Comparison of ENCODE assay signal across 25 cellular contexts in genomic region chr4:37279894-37280592, GRCh38. TPM values are rescaled to one million over a fixed set of nuclear protein-coding genes. Genes with fewer than 3 reads are reported as not detected.
DNase-seq lines count a peak whose midpoint lies in the region; ATAC-seq and TF ChIP-seq lines count a peak whose summit lies in the region.
"Had no signal": no experiment of that assay in that cellular context is flagged by ENCODE, and none has a peak within 500 bp of the region (broad histone marks: within the 10 kb centered on the region; RNA-seq: fewer than 3 reads in every experiment).

No MANE protein-coding gene starts in this region.

- dilution Hi-C loops in mammary epithelial cell (cut with HindIII; ENCODE audit: low sequenced_read_pairs), result no loop called here

- no peak for TF ChIP-seq CTCF in PC-3 (conservative IDR thresholded peaks at IDR 0.05; ENCODE audit: low read depth, low read length)
- no peak for TF ChIP-seq CTCF in mammary epithelial cell (conservative IDR thresholded peaks at IDR 0.05 in 1 of 2, IDR thresholded peaks at IDR 0.05 in 1 of 2; ENCODE audit: extremely low read depth in 1 of 2, insufficient read depth in 1 of 2, low read depth in 1 of 2, low read length in 2 of 2)

- no peaks in the 10 kb centered on the region for H3K36me3 ChIP-seq in PC-3 (ENCODE audit: low read depth, low read length)
- H3K36me3 ChIP-seq in mammary epithelial cell (ENCODE audit: insufficient read depth, low read length), result no peaks in the 10 kb centered on the region
- H3K36me3 ChIP-seq in effector memory CD4-positive, alpha-beta T cell (ENCODE audit: control insufficient read depth, insufficient read depth, low read length), result no peaks in the 10 kb centered on the region
- H3K36me3 ChIP-seq: prostate gland, upper lobe of left lung had no signal

- no peaks in the 10 kb centered on the region for H3K27me3 Mint-ChIP-seq in activated T-cell treated with anti-CD3 and anti-CD28 coated beads, Interleukin-2, amount 50 U/mL, for 24 hours
- H3K27me3 Mint-ChIP-seq: effector memory CD8-positive, alpha-beta T cell; stimulated activated memory B cell treated with anti-CD40 and anti-IgM and Interleukin-4, amounts not matched to agents 10 μg/mL and 1 μg/mL and 100 μg/mL, for 72 hours had no signal

- H3K9ac ChIP-seq in PC-3 (ENCODE audit: low read length), result no peak overlapping the region
- H3K9ac ChIP-seq in mammary epithelial cell (ENCODE audit: insufficient read depth, low read length), result no peak overlapping the region

- H3K27me3 ChIP-seq in PC-3 (ENCODE audit: low read length) (peaks cover 8% of the 10 kb centered on the region; the same call in 1 of the 2 replicates), mammary epithelial cell (ENCODE audit: insufficient read depth, low read length) (no peaks in the 10 kb centered on the region)
- no peaks in the 10 kb centered on the region for H3K27me3 ChIP-seq in effector memory CD4-positive, alpha-beta T cell (replicated peaks; ENCODE audit: control insufficient read depth, insufficient read depth, low read length, poor library complexity, severe bottlenecking)
- H3K27me3 ChIP-seq: upper lobe of left lung had no signal

- peak; percentile 71 for ATAC-seq in PC-3
- ATAC-seq: effector memory CD8-positive, alpha-beta T cell; left colon; stimulated activated memory B cell treated with anti-CD40 and anti-IgM and Interleukin-4, amounts not matched to agents 10 μg/mL and 1 μg/mL and 100 μg/mL, for 72 hours had no signal

- no peaks in the 10 kb centered on the region for H3K79me2 ChIP-seq in PC-3 (ENCODE audit: low read length)
- no peaks in the 10 kb centered on the region for H3K79me2 ChIP-seq in mammary epithelial cell (ENCODE audit: insufficient read depth, low read length)

- intact Hi-C loops in PC-3 (cut with micrococcal nuclease), result no loop called here
- intact Hi-C loops in mammary epithelial cell (cut with micrococcal nuclease), result no loop called here

- H3K27ac ChIP-seq in PC-3 (ENCODE audit: low read length) (no peak overlapping the region), mammary epithelial cell (ENCODE audit: insufficient read depth, low read depth, low read length) (no peak overlapping the region)
- H3K27ac ChIP-seq in effector memory CD4-positive, alpha-beta T cell (ENCODE audit: insufficient read depth, low read length, poor library complexity, severe bottlenecking), result no peak overlapping the region
- H3K27ac ChIP-seq: prostate gland, upper lobe of left lung had no signal

- H3K4me3 Mint-ChIP-seq in activated T-cell treated with anti-CD3 and anti-CD28 coated beads, Interleukin-2, amount 50 U/mL, for 24 hours, result no peak overlapping the region
- H3K4me3 Mint-ChIP-seq: activated naive CD4-positive, alpha-beta T cell treated with anti-CD3 and anti-CD28 coated beads for 36 hours; activated T-helper 1 cell treated with anti-CD3 and anti-CD28 coated beads, Interleukin-12 subunit alpha, Interleukin-12 subunit beta, Interleukin-2, Interleukin-4 antibody, amounts not matched to agents 30 ng/mL and 10 ng/mL and 1 ng/mL, durations not matched to agents 14 hours and 24 hours and 36 hours; CD14-positive monocyte; effector memory CD8-positive, alpha-beta T cell; H9; stimulated activated memory B cell treated with anti-CD40 and anti-IgM and Interleukin-4, amounts not matched to agents 10 μg/mL and 1 μg/mL and 100 μg/mL, for 72 hours had no signal

- DNase-seq in H4 (ENCODE audit: low spot score) (peak; percentile 93), PC-3 (peak; percentile 78), mammary epithelial cell (peak; percentile 0), renal cortical epithelial cell (ENCODE audit: low read depth) (peak; percentile 64), anterior cingulate cortex (lab: John Stamatoyannopoulos, UW) (no peak)
- no peak for DNase-seq in effector memory CD4-positive, alpha-beta T cell
- DNase-seq in activated T-cell treated with anti-CD3 and anti-CD28 coated beads, Interleukin-2, amount 50 U/mL, for 24 hours, result no peak
- DNase-seq: activated CD4-positive, alpha-beta T cell treated with anti-CD3 and anti-CD28 coated beads, Interleukin-2, amount 50 U/mL, for 48 hours; activated naive CD4-positive, alpha-beta T cell treated with anti-CD3 and anti-CD28 coated beads for 36 hours; effector memory CD8-positive, alpha-beta T cell; EL; H9; Kasumi-1; left colon; mesendoderm; stimulated activated CD4-positive, alpha-beta T cell treated with anti-CD3 and anti-CD28 coated beads, Interleukin-4, amount 100 ng/mL, for 4 hours; T-helper 1 cell; upper lobe of left lung had no signal

- H3K4me1 ChIP-seq in PC-3 (ENCODE audit: insufficient read depth, low read length), result peaks cover 12% of the 10 kb centered on the region
- no peaks in the 10 kb centered on the region for H3K4me1 ChIP-seq in mammary epithelial cell (ENCODE audit: insufficient read depth, low read length)
- H3K4me1 ChIP-seq in effector memory CD4-positive, alpha-beta T cell (ENCODE audit: control insufficient read depth, insufficient read depth, low read length, poor library complexity, severe bottlenecking), result no peaks in the 10 kb centered on the region
- H3K4me1 ChIP-seq: prostate gland, upper lobe of left lung had no signal

- no peaks in the 10 kb centered on the region for H3F3A ChIP-seq in PC-3 (ENCODE audit: low read length, unreplicated experiment)

- H3K4me3 ChIP-seq in PC-3 (ENCODE audit: low read length) (no peak overlapping the region), mammary epithelial cell (replicated peaks in 1 of 3; ENCODE audit: insufficient read depth in 1 of 3, low read depth in 2 of 3, low read length in 3 of 3) (no peak overlapping the region)
- H3K4me3 ChIP-seq in effector memory CD4-positive, alpha-beta T cell (ENCODE audit: insufficient read depth, low read depth, low read length, poor library complexity, severe bottlenecking), result no peak overlapping the region
- H3K4me3 ChIP-seq: prostate gland, upper lobe of left lung had no signal

- in situ Hi-C loops in mammary epithelial cell (cut with MboI; ENCODE audit: low sequenced_read_pairs in 2 of 2), result no loop called here

- H2AFZ ChIP-seq in PC-3 (ENCODE audit: low read length) (no peak overlapping the region), mammary epithelial cell (ENCODE audit: low read depth, low read length) (no peak overlapping the region)

- no peaks in the 10 kb centered on the region for H3K36me3 Mint-ChIP-seq in activated T-cell treated with anti-CD3 and anti-CD28 coated beads, Interleukin-2, amount 50 U/mL, for 24 hours (ENCODE audit: low read depth)
- H3K36me3 Mint-ChIP-seq: CD14-positive monocyte; stimulated activated memory B cell treated with anti-CD40 and anti-IgM and Interleukin-4, amounts not matched to agents 10 μg/mL and 1 μg/mL and 100 μg/mL, for 72 hours had no signal

- no TSS peak for BruUV-seq in PC-3 (replicated peaks; lab: Mats Ljungman, UMichigan)
- BruUV-seq in mammary epithelial cell (replicated peaks; lab: Mats Ljungman, UMichigan), result no TSS peak

- peaks cover 12% of the 10 kb centered on the region for H3K9me3 Mint-ChIP-seq in activated T-cell treated with anti-CD3 and anti-CD28 coated beads, Interleukin-2, amount 50 U/mL, for 24 hours
- H3K9me3 Mint-ChIP-seq: effector memory CD8-positive, alpha-beta T cell; H9 had no signal

- POLR2A ChIA-PET in PC-3 (lab: Charles Lee; ENCODE audit: unreplicated experiment), result no interaction called here

- CTCF ChIA-PET in PC-3 (lab: Charles Lee), result no interaction called here
- CTCF ChIA-PET in mammary epithelial cell (lab: Charles Lee; ENCODE audit: low non-redundant PET), result no interaction called here

- H4K20me1 ChIP-seq in PC-3 (ENCODE audit: low read length), result no peaks in the 10 kb centered on the region
- H4K20me1 ChIP-seq in mammary epithelial cell (ENCODE audit: insufficient read depth, low read length), result no peaks in the 10 kb centered on the region

- H3K4me1 Mint-ChIP-seq in activated T-cell treated with anti-CD3 and anti-CD28 coated beads, Interleukin-2, amount 50 U/mL, for 24 hours (ENCODE audit: low read depth), result no peaks in the 10 kb centered on the region
- H3K4me1 Mint-ChIP-seq: CD14-positive monocyte; H9; stimulated activated memory B cell treated with anti-CD40 and anti-IgM and Interleukin-4, amounts not matched to agents 10 μg/mL and 1 μg/mL and 100 μg/mL, for 72 hours had no signal

- 51% methylated on average over 6 of the region's 6 CpGs for WGBS in mammary epithelial cell (ENCODE audit: low coverage, missing lambda C conversion rate)

- H3K4me2 ChIP-seq in PC-3 (ENCODE audit: low read length) (peak overlapping the region; percentile 28; the same call in 1 of the 2 replicates), mammary epithelial cell (ENCODE audit: insufficient read depth, low read depth, low read length) (no peak overlapping the region)

- no peaks in the 10 kb centered on the region for H3K9me3 ChIP-seq in PC-3 (ENCODE audit: low read length)
- H3K9me3 ChIP-seq in mammary epithelial cell (replicated peaks; ENCODE audit: insufficient read depth, low read length), result peaks cover 5% of the 10 kb centered on the region
- no peaks in the 10 kb centered on the region for H3K9me3 ChIP-seq in effector memory CD4-positive, alpha-beta T cell (ENCODE audit: control insufficient read depth, low read length)
- H3K9me3 ChIP-seq: prostate gland, upper lobe of left lung had no signal

- H3K27ac Mint-ChIP-seq in activated T-cell treated with anti-CD3 and anti-CD28 coated beads, Interleukin-2, amount 50 U/mL, for 24 hours, result no peak overlapping the region
- H3K27ac Mint-ChIP-seq: activated naive CD4-positive, alpha-beta T cell treated with anti-CD3 and anti-CD28 coated beads for 36 hours; activated T-helper 1 cell treated with anti-CD3 and anti-CD28 coated beads, Interleukin-12 subunit alpha, Interleukin-12 subunit beta, Interleukin-2, Interleukin-4 antibody, amounts not matched to agents 30 ng/mL and 10 ng/mL and 1 ng/mL, durations not matched to agents 14 hours and 24 hours and 36 hours; CD14-positive monocyte; effector memory CD8-positive, alpha-beta T cell; H9; stimulated activated memory B cell treated with anti-CD40 and anti-IgM and Interleukin-4, amounts not matched to agents 10 μg/mL and 1 μg/mL and 100 μg/mL, for 72 hours had no signal

- no peaks in the 10 kb centered on the region for H3K9me2 ChIP-seq in PC-3 (replicated peaks; ENCODE audit: low read length)

RNA-seq across cellular contexts. Expression of gene NWD2, which starts 35.5 kb away (rescaled TPM):
- not detected in 2 replicates for total RNA-seq in H4 (2014; rRNA removed; shearing (Covaris generic))
- total RNA-seq in PC-3 (2014; rRNA removed) (under 0.01 and 0.06 TPM in 2 replicates), mammary epithelial cell (not detected), renal cortical epithelial cell (not detected in 2 replicates)
- not detected for polyA plus RNA-seq in mammary epithelial cell
- polyA minus RNA-seq in mammary epithelial cell, result not detected
- total RNA-seq: activated naive CD4-positive, alpha-beta T cell treated with anti-CD3 and anti-CD28 coated beads for 36 hours; activated T-helper 1 cell treated with anti-CD3 and anti-CD28 coated beads, Interleukin-12 subunit alpha, Interleukin-12 subunit beta, Interleukin-2, Interleukin-4 antibody, amounts not matched to agents 30 ng/mL and 10 ng/mL and 1 ng/mL, durations not matched to agents 14 hours and 24 hours and 36 hours; fibroblast of villous mesenchyme; H9; myocyte; NCI-H460; upper lobe of left lung had no signal
- polyA plus RNA-seq: CD14-positive monocyte had no signal

Comparison
In these comparisons a context has a peak if more than half of its experiments do, and no peak if none do; other contexts are left out.
1. DNase-seq: peak in H4 (single experiment), PC-3 (single experiment), mammary epithelial cell (single experiment) and renal cortical epithelial cell (single experiment); none in effector memory CD4-positive, alpha-beta T cell (0 of 3), activated T-cell treated with anti-CD3 and anti-CD28 coated beads, Interleukin-2, amount 50 U/mL, for 24 hours (single experiment) and anterior cingulate cortex (0 of 58).